Comparison of ENCODE assay signal across 20 cellular contexts in the genomic region with DNA sequence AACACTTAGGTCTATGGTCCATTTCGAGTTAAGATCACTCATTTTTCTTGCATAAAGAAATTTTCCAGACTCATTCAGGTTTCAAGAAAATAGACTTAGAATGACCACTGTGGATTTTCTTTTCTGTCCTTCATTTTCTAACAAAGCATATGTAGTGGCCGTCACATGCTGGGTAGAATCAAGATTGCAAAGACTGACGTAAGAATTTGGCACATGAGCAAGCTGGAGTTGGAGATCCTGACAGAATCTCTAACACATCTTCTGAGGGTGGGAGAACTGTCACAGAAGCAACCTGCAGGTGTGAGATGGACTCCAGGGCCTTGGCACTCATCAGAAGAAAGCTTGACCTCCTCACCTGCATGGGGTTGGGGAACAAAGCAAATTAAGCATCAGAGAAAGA.
"Had no signal": no experiment of that assay in that cellular context is flagged by ENCODE, and none has a peak within 500 bp of the region (broad histone marks: within the 10 kb centered on the region; RNA-seq: fewer than 3 reads in every experiment).

No MANE protein-coding gene starts in this region.

- H3K4me1 Mint-ChIP-seq: stimulated activated effector memory CD8-positive, alpha-beta T cell treated with anti-CD3 and anti-CD28 coated beads, Interleukin-12 subunit alpha, Interleukin-12 subunit beta, amount 100 ng/mL, for 72 hours had no signal

- H3K27ac Mint-ChIP-seq: naive B cell; nephron; stimulated activated effector memory CD8-positive, alpha-beta T cell treated with anti-CD3 and anti-CD28 coated beads, Interleukin-12 subunit alpha, Interleukin-12 subunit beta, amount 100 ng/mL, for 72 hours; type B pancreatic cell had no signal

- H3K27me3 Mint-ChIP-seq: type B pancreatic cell had no signal

- DNase-seq: colonic mucosa; effector CD4-positive, alpha-beta T cell; foreskin keratinocyte; kidney; left cardiac atrium; mesendoderm; naive B cell; occipital lobe; psoas muscle; retina; right lobe of liver; stimulated activated CD4-positive, alpha-beta T cell treated with anti-CD3 and anti-CD28 coated beads, Interleukin-4, amount 100 ng/mL, for 1 hour; stimulated activated CD8-positive, alpha-beta memory T cell treated with anti-CD3 and anti-CD28 coated beads, Interleukin-4, amount 100 ng/mL, for 48 hours; stimulated activated naive CD8-positive, alpha-beta T cell treated with anti-CD3 and anti-CD28 coated beads, Interleukin-15, Interleukin-2, amounts not matched to agents 100 U/mL and 50 U/mL, for 24 hours; thyroid gland had no signal

- H3K4me3 ChIP-seq: colonic mucosa, psoas muscle, right lobe of liver, suprapubic skin, thyroid gland had no signal

- H3K9me3 Mint-ChIP-seq: nephron; stimulated activated effector memory CD8-positive, alpha-beta T cell treated with anti-CD3 and anti-CD28 coated beads, Interleukin-12 subunit alpha, Interleukin-12 subunit beta, amount 100 ng/mL, for 72 hours; type B pancreatic cell had no signal

- H3K36me3 Mint-ChIP-seq: naive B cell; stimulated activated effector memory CD8-positive, alpha-beta T cell treated with anti-CD3 and anti-CD28 coated beads, Interleukin-12 subunit alpha, Interleukin-12 subunit beta, amount 100 ng/mL, for 72 hours had no signal

- ATAC-seq: esophagus mucosa; foreskin keratinocyte; left cardiac atrium; psoas muscle; right lobe of liver; stimulated activated effector memory CD8-positive, alpha-beta T cell treated with anti-CD3 and anti-CD28 coated beads, Interleukin-12 subunit alpha, Interleukin-12 subunit beta, amount 100 ng/mL, for 72 hours; stimulated activated naive CD8-positive, alpha-beta T cell treated with anti-CD3 and anti-CD28 coated beads, Interleukin-15, Interleukin-2, amounts not matched to agents 100 U/mL and 50 U/mL, for 24 hours had no signal

- H3K4me3 Mint-ChIP-seq: naive B cell; nephron; stimulated activated effector memory CD8-positive, alpha-beta T cell treated with anti-CD3 and anti-CD28 coated beads, Interleukin-12 subunit alpha, Interleukin-12 subunit beta, amount 100 ng/mL, for 72 hours; type B pancreatic cell had no signal
